In the genomic region with DNA sequence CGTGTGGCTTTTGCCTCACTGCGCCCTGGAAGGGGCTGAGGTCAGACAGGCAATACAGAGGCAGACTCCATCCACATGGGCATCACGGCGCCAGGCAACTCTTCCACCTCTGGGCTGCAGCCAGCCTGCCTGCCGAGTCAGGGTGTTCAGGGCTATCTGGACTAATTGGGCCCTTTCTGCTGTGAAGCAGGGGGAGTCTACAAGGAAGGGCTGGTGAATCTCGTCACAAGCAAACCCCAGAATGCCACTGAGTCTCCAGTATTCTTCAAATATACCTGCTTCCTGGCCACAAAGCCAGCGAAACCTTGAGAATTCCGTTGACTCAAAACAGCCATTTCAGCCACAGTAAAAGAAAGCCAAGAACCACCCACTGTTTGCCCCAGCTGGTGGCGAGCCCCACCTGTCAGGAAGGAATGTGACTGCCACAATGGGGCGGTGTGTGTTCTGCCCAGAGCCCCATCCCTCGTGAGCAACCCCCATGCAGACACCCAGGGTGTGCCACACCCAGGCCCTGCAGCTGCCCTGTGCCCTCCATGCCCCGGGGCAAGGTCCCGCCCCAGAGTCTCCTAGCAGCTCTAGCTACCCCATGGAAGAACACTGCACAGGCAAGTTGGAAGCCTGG, we compare ENCODE assay signal across 8 cellular contexts.
DNase-seq lines count a peak whose midpoint lies in the region; ATAC-seq and TF ChIP-seq lines count a peak whose summit lies in the region.

No MANE protein-coding gene starts in this region.

- H3K27ac ChIP-seq in mesendoderm (ENCODE audit: low read depth, low read length): no peak overlapping the region

- peak; percentile 72 for ATAC-seq in HG03108 (IDR thresholded peaks at IDR 0.05; ENCODE audit: unreplicated experiment)
- ATAC-seq in activated CD8-positive, alpha-beta T cell treated with anti-CD3 and anti-CD28 coated beads, Interleukin-2, amount 10 ng/mL, durations not matched to agents 7 days and 5 days: peak; percentile 75
- no peak for ATAC-seq in SK-N-SH treated with all-trans-retinoic acid at 6 μM for 48 hours

- no peak overlapping the region for H3K18ac ChIP-seq in mesendoderm (ENCODE audit: low read length)

- no peaks in the 10 kb centered on the region for H3K79me1 ChIP-seq in mesendoderm (ENCODE audit: low read length)

- H3K9me3 Mint-ChIP-seq in activated CD8-positive, alpha-beta T cell treated with anti-CD3 and anti-CD28 coated beads, Interleukin-2, amount 10 ng/mL, durations not matched to agents 7 days and 5 days (ENCODE audit: insufficient read depth): no peaks in the 10 kb centered on the region
- H3K9me3 Mint-ChIP-seq in glutamatergic neuron (ENCODE audit: unreplicated experiment): peaks cover 10% of the 10 kb centered on the region

- CTCF ChIA-PET in activated CD8-positive, alpha-beta T cell treated with anti-CD3 and anti-CD28 coated beads, Interleukin-2, amount 10 ng/mL, durations not matched to agents 7 days and 5 days (lab: Charles Lee): interaction anchor here (1.0 to 3.2 kb wide), 12 partner anchors 10 to 199 kb away, joined by 3 to 20 read pairs (median 3); no protein-coding TSS in a partner anchor

- no peak for TF ChIP-seq CTCF in glutamatergic neuron (IDR thresholded peaks at IDR 0.05; ENCODE audit: partially characterized antibody, unreplicated experiment)

- peak; percentile 47 for DNase-seq in NCI-H2107 treated with DMSO at 0.1 percent for 48 hours (lab: John Stamatoyannopoulos, UW; ENCODE audit: unreplicated experiment)
- DNase-seq in NCI-H2107 (lab: John Stamatoyannopoulos, UW): no peak
- DNase-seq in activated CD8-positive, alpha-beta T cell treated with anti-CD3 and anti-CD28 coated beads, Interleukin-2, amount 10 ng/mL, durations not matched to agents 7 days and 5 days: peak; percentile 63
- no peak for DNase-seq in mesendoderm
- DNase-seq in NCI-H2171 (lab: John Stamatoyannopoulos, UW): no peak
- DNase-seq in glutamatergic neuron: no peak

- peaks cover 40% of the 10 kb centered on the region for H3K4me1 Mint-ChIP-seq in activated CD8-positive, alpha-beta T cell treated with anti-CD3 and anti-CD28 coated beads, Interleukin-2, amount 10 ng/mL, durations not matched to agents 7 days and 5 days (ENCODE audit: low read depth)
- H3K4me1 Mint-ChIP-seq in glutamatergic neuron (ENCODE audit: low read depth, unreplicated experiment): peaks cover 32% of the 10 kb centered on the region

- WGBS in mesendoderm (ENCODE audit: extremely low coverage, insufficient coverage, low lambda C conversion rate): no CpG with 5 or more reads among the region's 13 CpGs

- no peak overlapping the region for H2BK120ac ChIP-seq in mesendoderm (ENCODE audit: low read depth, low read length)

- H3K4me1 ChIP-seq in mesendoderm (ENCODE audit: control insufficient read depth, low read depth, low read length): no peaks in the 10 kb centered on the region

- H4K8ac ChIP-seq in mesendoderm (ENCODE audit: low read depth, low read length): no peak overlapping the region

- H3K23ac ChIP-seq in mesendoderm (ENCODE audit: low read length): no peak overlapping the region

- no peak overlapping the region for H2BK5ac ChIP-seq in mesendoderm (ENCODE audit: low read length)

- peak overlapping the region; percentile 70 for H3K27ac Mint-ChIP-seq in activated CD8-positive, alpha-beta T cell treated with anti-CD3 and anti-CD28 coated beads, Interleukin-2, amount 10 ng/mL, durations not matched to agents 7 days and 5 days
- no peak overlapping the region for H3K27ac Mint-ChIP-seq in glutamatergic neuron (ENCODE audit: unreplicated experiment)

- no peak overlapping the region for H3K4ac ChIP-seq in mesendoderm (ENCODE audit: low read depth, low read length)

- peaks cover 1% of the 10 kb centered on the region for H3K36me3 Mint-ChIP-seq in activated CD8-positive, alpha-beta T cell treated with anti-CD3 and anti-CD28 coated beads, Interleukin-2, amount 10 ng/mL, durations not matched to agents 7 days and 5 days (ENCODE audit: low read depth)
- H3K36me3 Mint-ChIP-seq in glutamatergic neuron (ENCODE audit: unreplicated experiment): no peaks in the 10 kb centered on the region

- POLR2A ChIA-PET in activated CD8-positive, alpha-beta T cell treated with anti-CD3 and anti-CD28 coated beads, Interleukin-2, amount 10 ng/mL, durations not matched to agents 7 days and 5 days (lab: Charles Lee): no interaction called here

- peak overlapping the region; percentile 31 for H3K4me3 Mint-ChIP-seq in activated CD8-positive, alpha-beta T cell treated with anti-CD3 and anti-CD28 coated beads, Interleukin-2, amount 10 ng/mL, durations not matched to agents 7 days and 5 days
- no peak overlapping the region for H3K4me3 Mint-ChIP-seq in glutamatergic neuron (ENCODE audit: unreplicated experiment)

- no peaks in the 10 kb centered on the region for H3K79me2 ChIP-seq in mesendoderm (ENCODE audit: control insufficient read depth, insufficient read depth, low read length)

- H3K9ac ChIP-seq in mesendoderm (ENCODE audit: low read length): no peak overlapping the region

- no peak overlapping the region for H2BK15ac ChIP-seq in mesendoderm (replicated peaks; ENCODE audit: low read depth)

- H3K4me2 ChIP-seq in mesendoderm (ENCODE audit: low read length): no peak overlapping the region

- H3K4me3 ChIP-seq in mesendoderm (ENCODE audit: low read length): no peak overlapping the region

- H3K36me3 ChIP-seq in mesendoderm (ENCODE audit: control insufficient read depth, insufficient read depth, low read length): no peaks in the 10 kb centered on the region

- H3K27me3 Mint-ChIP-seq in activated CD8-positive, alpha-beta T cell treated with anti-CD3 and anti-CD28 coated beads, Interleukin-2, amount 10 ng/mL, durations not matched to agents 7 days and 5 days (ENCODE audit: low read depth): no peaks in the 10 kb centered on the region
- peaks cover 7% of the 10 kb centered on the region for H3K27me3 Mint-ChIP-seq in glutamatergic neuron (ENCODE audit: unreplicated experiment)

- H3K56ac ChIP-seq in mesendoderm (ENCODE audit: low read length): peak overlapping the region; percentile 15

- H2AK5ac ChIP-seq in mesendoderm (ENCODE audit: low read length): no peak overlapping the region

- no peak overlapping the region for H4K5ac ChIP-seq in mesendoderm (ENCODE audit: low read length)

- H3K27me3 ChIP-seq in mesendoderm (ENCODE audit: insufficient read depth, low read length, poor library complexity): no peaks in the 10 kb centered on the region

TF ChIP-seq in SK-N-SH treated with all-trans-retinoic acid at 6 μM for 48 hours, 23 proteins besides CTCF, POLR2A, EP300 and RAD21:
- TF ChIP-seq, protein P1, sequence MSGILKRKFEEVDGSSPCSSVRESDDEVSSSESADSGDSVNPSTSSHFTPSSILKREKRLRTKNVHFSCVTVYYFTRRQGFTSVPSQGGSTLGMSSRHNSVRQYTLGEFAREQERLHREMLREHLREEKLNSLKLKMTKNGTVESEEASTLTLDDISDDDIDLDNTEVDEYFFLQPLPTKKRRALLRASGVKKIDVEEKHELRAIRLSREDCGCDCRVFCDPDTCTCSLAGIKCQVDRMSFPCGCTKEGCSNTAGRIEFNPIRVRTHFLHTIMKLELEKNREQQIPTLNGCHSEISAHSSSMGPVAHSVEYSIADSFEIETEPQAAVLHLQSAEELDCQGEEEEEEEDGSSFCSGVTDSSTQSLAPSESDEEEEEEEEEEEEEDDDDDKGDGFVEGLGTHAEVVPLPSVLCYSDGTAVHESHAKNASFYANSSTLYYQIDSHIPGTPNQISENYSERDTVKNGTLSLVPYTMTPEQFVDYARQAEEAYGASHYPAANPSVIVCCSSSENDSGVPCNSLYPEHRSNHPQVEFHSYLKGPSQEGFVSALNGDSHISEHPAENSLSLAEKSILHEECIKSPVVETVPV (CRISPR knock-in tag; IDR thresholded peaks at IDR 0.05): no peak
- TF ChIP-seq GLIS3 (CRISPR knock-in tag; IDR thresholded peaks at IDR 0.05): no peak
- no peak for TF ChIP-seq CSDC2 (CRISPR knock-in tag; IDR thresholded peaks at IDR 0.05)
- TF ChIP-seq ESRRG (CRISPR knock-in tag; IDR thresholded peaks at IDR 0.05): no peak
- no peak for TF ChIP-seq ZNF8 (CRISPR knock-in tag; IDR thresholded peaks at IDR 0.05)

Comparison
In these comparisons a context has a peak if more than half of its experiments do, and no peak if none do; other contexts are left out.
1. DNase-seq: peak in NCI-H2107 treated with DMSO at 0.1 percent for 48 hours (single experiment) and activated CD8-positive, alpha-beta T cell treated with anti-CD3 and anti-CD28 coated beads, Interleukin-2, amount 10 ng/mL, durations not matched to agents 7 days and 5 days (single experiment); none in NCI-H2107 (single experiment), mesendoderm (single experiment), NCI-H2171 (single experiment) and glutamatergic neuron (single experiment).